Comparison of ENCODE assay signal across 1 cellular context in genomic region chr19:12720296-12720695, GRCh38.
TF ChIP-seq lines count a peak whose summit lies in the region.

No MANE protein-coding gene starts in this region.

TF ChIP-seq in K562, 482 proteins besides CTCF, POLR2A, EP300 and RAD21:
- TF ChIP-seq, protein P1, sequence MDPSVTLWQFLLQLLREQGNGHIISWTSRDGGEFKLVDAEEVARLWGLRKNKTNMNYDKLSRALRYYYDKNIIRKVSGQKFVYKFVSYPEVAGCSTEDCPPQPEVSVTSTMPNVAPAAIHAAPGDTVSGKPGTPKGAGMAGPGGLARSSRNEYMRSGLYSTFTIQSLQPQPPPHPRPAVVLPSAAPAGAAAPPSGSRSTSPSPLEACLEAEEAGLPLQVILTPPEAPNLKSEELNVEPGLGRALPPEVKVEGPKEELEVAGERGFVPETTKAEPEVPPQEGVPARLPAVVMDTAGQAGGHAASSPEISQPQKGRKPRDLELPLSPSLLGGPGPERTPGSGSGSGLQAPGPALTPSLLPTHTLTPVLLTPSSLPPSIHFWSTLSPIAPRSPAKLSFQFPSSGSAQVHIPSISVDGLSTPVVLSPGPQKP (CRISPR knock-in tag; IDR thresholded peaks at IDR 0.05), result no peak
- TF ChIP-seq ZNF77 (CRISPR knock-in tag; IDR thresholded peaks at IDR 0.05) (no peak), ZNF830 (CRISPR knock-in tag; IDR thresholded peaks at IDR 0.05) (no peak), PTTG1 (tag; IDR thresholded peaks at IDR 0.05; ENCODE audit: low read depth) (no peak), VEZF1 (CRISPR knock-in tag; IDR thresholded peaks at IDR 0.05) (no peak), TCF7 (IDR thresholded peaks at IDR 0.05; ENCODE audit: borderline replicate concordance) (no peak), RBM34 (IDR thresholded peaks at IDR 0.05; ENCODE audit: borderline replicate concordance, insufficient read depth, low read length) (no peak), ZNF197 (CRISPR knock-in tag; IDR thresholded peaks at IDR 0.05; ENCODE audit: low read depth) (no peak), WHSC1 (IDR thresholded peaks at IDR 0.05; ENCODE audit: low read length) (no peak), CAMTA2 (CRISPR knock-in tag; conservative IDR thresholded peaks at IDR 0.05) (no peak), ZBTB7A (IDR thresholded peaks at IDR 0.05; ENCODE audit: borderline replicate concordance, control insufficient read depth, low read depth, low read length) (no peak), TAF15 (IDR thresholded peaks at IDR 0.05; ENCODE audit: low read depth, low read length) (no peak), FOXP4 (CRISPR knock-in tag; IDR thresholded peaks at IDR 0.05; ENCODE audit: borderline replicate concordance) (no peak), KLF1 (tag; IDR thresholded peaks at IDR 0.05) (no peak), KLF10 (CRISPR knock-in tag; IDR thresholded peaks at IDR 0.05) (no peak), MNT (conservative IDR thresholded peaks at IDR 0.05) (no peak), PHF20 (IDR thresholded peaks at IDR 0.05; ENCODE audit: partially characterized antibody) (no peak)
- TF ChIP-seq, protein P2, sequence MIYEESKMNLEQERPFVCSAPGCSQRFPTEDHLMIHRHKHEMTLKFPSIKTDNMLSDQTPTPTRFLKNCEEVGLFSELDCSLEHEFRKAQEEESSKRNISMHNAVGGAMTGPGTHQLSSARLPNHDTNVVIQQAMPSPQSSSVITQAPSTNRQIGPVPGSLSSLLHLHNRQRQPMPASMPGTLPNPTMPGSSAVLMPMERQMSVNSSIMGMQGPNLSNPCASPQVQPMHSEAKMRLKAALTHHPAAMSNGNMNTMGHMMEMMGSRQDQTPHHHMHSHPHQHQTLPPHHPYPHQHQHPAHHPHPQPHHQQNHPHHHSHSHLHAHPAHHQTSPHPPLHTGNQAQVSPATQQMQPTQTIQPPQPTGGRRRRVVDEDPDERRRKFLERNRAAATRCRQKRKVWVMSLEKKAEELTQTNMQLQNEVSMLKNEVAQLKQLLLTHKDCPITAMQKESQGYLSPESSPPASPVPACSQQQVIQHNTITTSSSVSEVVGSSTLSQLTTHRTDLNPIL (CRISPR knock-in tag; IDR thresholded peaks at IDR 0.05), result no peak
- TF ChIP-seq, protein P3, sequence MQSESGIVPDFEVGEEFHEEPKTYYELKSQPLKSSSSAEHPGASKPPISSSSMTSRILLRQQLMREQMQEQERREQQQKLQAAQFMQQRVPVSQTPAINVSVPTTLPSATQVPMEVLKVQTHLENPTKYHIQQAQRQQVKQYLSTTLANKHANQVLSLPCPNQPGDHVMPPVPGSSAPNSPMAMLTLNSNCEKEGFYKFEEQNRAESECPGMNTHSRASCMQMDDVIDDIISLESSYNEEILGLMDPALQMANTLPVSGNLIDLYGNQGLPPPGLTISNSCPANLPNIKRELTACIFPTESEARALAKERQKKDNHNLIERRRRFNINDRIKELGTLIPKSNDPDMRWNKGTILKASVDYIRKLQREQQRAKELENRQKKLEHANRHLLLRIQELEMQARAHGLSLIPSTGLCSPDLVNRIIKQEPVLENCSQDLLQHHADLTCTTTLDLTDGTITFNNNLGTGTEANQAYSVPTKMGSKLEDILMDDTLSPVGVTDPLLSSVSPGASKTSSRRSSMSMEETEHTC (IDR thresholded peaks at IDR 0.05), result no peak
- TF ChIP-seq, protein P4, sequence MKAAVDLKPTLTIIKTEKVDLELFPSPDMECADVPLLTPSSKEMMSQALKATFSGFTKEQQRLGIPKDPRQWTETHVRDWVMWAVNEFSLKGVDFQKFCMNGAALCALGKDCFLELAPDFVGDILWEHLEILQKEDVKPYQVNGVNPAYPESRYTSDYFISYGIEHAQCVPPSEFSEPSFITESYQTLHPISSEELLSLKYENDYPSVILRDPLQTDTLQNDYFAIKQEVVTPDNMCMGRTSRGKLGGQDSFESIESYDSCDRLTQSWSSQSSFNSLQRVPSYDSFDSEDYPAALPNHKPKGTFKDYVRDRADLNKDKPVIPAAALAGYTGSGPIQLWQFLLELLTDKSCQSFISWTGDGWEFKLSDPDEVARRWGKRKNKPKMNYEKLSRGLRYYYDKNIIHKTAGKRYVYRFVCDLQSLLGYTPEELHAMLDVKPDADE (conservative IDR thresholded peaks at IDR 0.05; ENCODE audit: control insufficient read depth, low read depth, low read length), result no peak
TF ChIP-seq in K562: peak in this region for 0.
